In the genomic region with DNA sequence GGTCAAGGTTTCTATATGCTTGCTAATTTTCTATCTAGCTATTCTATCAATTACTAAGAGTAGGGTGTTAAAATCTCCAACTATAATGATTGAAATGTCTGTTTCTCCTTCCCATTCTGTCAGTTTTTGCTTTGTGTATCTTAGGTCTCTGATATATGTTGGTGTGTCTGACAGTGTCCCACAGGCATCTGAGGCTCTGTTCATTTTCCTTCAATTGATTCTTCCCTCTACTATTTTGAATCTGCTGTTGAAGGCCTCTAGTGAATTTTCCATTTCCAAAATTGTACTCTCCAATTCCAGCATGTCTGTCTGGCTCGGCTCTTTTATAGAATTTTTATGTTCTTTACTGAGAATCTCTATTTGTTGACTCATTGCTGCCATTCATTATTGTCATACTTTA, we compare ENCODE assay signal across 30 cellular contexts.
"Had no signal": no experiment of that assay in that cellular context is flagged by ENCODE, and none has a peak within 500 bp of the region (broad histone marks: within the 10 kb centered on the region; RNA-seq: fewer than 3 reads in every experiment).

No MANE protein-coding gene starts in this region.

- FAIRE-seq: astrocyte, bronchial epithelial cell had no signal

- H3K4me1 ChIP-seq: esophagus muscularis mucosa, gastrocnemius medialis, heart left ventricle had no signal

- H3K4me3 ChIP-seq: coronary artery, dorsolateral prefrontal cortex, esophagus muscularis mucosa, gastrocnemius medialis, heart left ventricle had no signal

- H3K9me3 ChIP-seq: esophagus muscularis mucosa, gastrocnemius medialis had no signal

- H3K27ac ChIP-seq: brain microvascular endothelial cell, coronary artery, dorsolateral prefrontal cortex, esophagus muscularis mucosa, foreskin keratinocyte, gastrocnemius medialis, heart left ventricle, WERI-Rb-1 had no signal

- DNase-seq: activated B cell treated with CpG ODN at 0.5 μM for 24 hours; activated CD4-positive, alpha-beta T cell treated with anti-CD3 and anti-CD28 coated beads for 48 hours; activated CD4-positive, alpha-beta T cell treated with anti-CD3 and anti-CD28 coated beads, Interleukin-2, amount 50 U/mL, for 1 hour; activated CD4-positive, alpha-beta T cell treated with anti-CD3 and anti-CD28 coated beads, Interleukin-2, amount 50 U/mL, for 48 hours; activated CD8-positive, alpha-beta memory T cell treated with anti-CD3 and anti-CD28 coated beads for 24 hours; activated CD8-positive, alpha-beta T cell treated with anti-CD3 and anti-CD28 coated beads for 36 hours; activated effector memory CD4-positive, alpha-beta T cell treated with Interleukin-2 at 50 U/mL for 16 hours; activated gamma-delta T cell treated with Interleukin-2 at 50 U/mL for 16 hours; activated naive CD4-positive, alpha-beta T cell treated with anti-CD3 and anti-CD28 coated beads, Interleukin-2, amount 50 U/mL, for 16 hours; activated naive CD4-positive, alpha-beta T cell treated with Interleukin-2 at 50 U/mL for 16 hours; activated T-cell treated with anti-CD3 and anti-CD28 coated beads, Interleukin-2, amount 50 U/mL, for 4 hours; amniotic stem cell; anterior cingulate cortex; brain microvascular endothelial cell; dorsolateral prefrontal cortex; effector memory CD4-positive, alpha-beta T cell; endodermal cell; erythroblast; foreskin keratinocyte; gastrocnemius medialis; glutamatergic neuron; heart left ventricle; T1000; WERI-Rb-1 had no signal

- H3K36me3 ChIP-seq: brain microvascular endothelial cell had no signal

- H3K27me3 ChIP-seq: brain microvascular endothelial cell, dorsolateral prefrontal cortex, esophagus muscularis mucosa, foreskin keratinocyte, gastrocnemius medialis, heart left ventricle had no signal

- ATAC-seq: activated CD4-positive, CD25-positive, alpha-beta regulatory T cell treated with anti-CD3 and anti-CD28 coated beads, Interleukin-2, amount 50 U/mL, for 24 hours; activated CD8-positive, alpha-beta T cell treated with anti-CD3 and anti-CD28 coated beads for 36 hours; activated T-cell treated with anti-CD3 and anti-CD28 coated beads, Interleukin-2, amount 50 U/mL, for 4 hours; activated T-helper 17 cell treated with anti-CD3 and anti-CD28 coated beads, Interleukin-2, amount 50 U/mL, for 72 hours; foreskin keratinocyte; gastrocnemius medialis; heart left ventricle had no signal
